In genomic region chr15:35624881-35625280, GRCh38 we compare ENCODE assay signal across 14 cellular contexts.
DNase-seq lines count a peak whose midpoint lies in the region; ATAC-seq and TF ChIP-seq lines count a peak whose summit lies in the region.
"Had no signal": no experiment of that assay in that cellular context is flagged by ENCODE, and none has a peak within 500 bp of the region (broad histone marks: within the 10 kb centered on the region; RNA-seq: fewer than 3 reads in every experiment).

No MANE protein-coding gene starts in this region.

- intact Hi-C loops in A673 (cut with micrococcal nuclease; ENCODE audit: unreplicated experiment) (no loop called here), testis (cut with DNase I; ENCODE audit: low total_unique reads) (no loop called here)

- TF ChIP-seq RAD21 in liver (IDR thresholded peaks at IDR 0.05): peak; percentile 18 to 23

- 57% methylated on average over 3 of the region's 3 CpGs for WGBS in liver
- 96 to 97% methylated on average over 3 of the region's 3 CpGs for WGBS in testis, 2 donors

- POLR2A ChIA-PET in A673 (lab: Charles Lee; ENCODE audit: low non-redundant PET): no interaction called here

- no TSS peak for BruUV-seq in A673 (replicated peaks; lab: Mats Ljungman, UMichigan)

- DNase-seq in A673 (ENCODE audit: low spot score): peak; percentile 40
- DNase-seq in M059J (ENCODE audit: low read depth): peak; percentile 57
- peak; percentile 97 for DNase-seq in choroid plexus epithelial cell (ENCODE audit: low read depth)
- no peak for DNase-seq in NCI-H187 (lab: John Stamatoyannopoulos, UW)
- no peak for DNase-seq in testis
- DNase-seq in SKM-1 (lab: John Stamatoyannopoulos, UW; ENCODE audit: unreplicated experiment): no peak
- DNase-seq: activated CD4-positive, alpha-beta T cell treated with anti-CD3 and anti-CD28 coated beads for 36 hours; activated naive CD8-positive, alpha-beta T cell treated with anti-CD3 and anti-CD28 coated beads, Interleukin-2, amount 10 ng/mL, durations not matched to agents 7 days and 5 days; naive B cell; NCI-H1105; stimulated activated CD4-positive, alpha-beta T cell treated with anti-CD3 and anti-CD28 coated beads, Interleukin-4, amount 100 ng/mL, for 4 hours had no signal

- no peak overlapping the region for H3K9ac ChIP-seq in liver (ENCODE audit: low read depth in 1 of 2, low read length in 2 of 2)

- no peak for ATAC-seq in HG02973 (IDR thresholded peaks at IDR 0.05; ENCODE audit: unreplicated experiment)
- ATAC-seq: A549; activated CD4-positive, alpha-beta T cell treated with anti-CD3 and anti-CD28 coated beads for 36 hours had no signal

- TF ChIP-seq POLR2A in testis (IDR thresholded peaks at IDR 0.05): no peak

- no peaks in the 10 kb centered on the region for H3K36me3 ChIP-seq in A673 (ENCODE audit: insufficient read depth, low read length, poor library complexity, severe bottlenecking)
- no peaks in the 10 kb centered on the region for H3K36me3 ChIP-seq in liver (ENCODE audit: control insufficient read depth in 4 of 4, insufficient read depth in 3 of 4, low read depth in 1 of 4, low read length in 3 of 4)
- no peaks in the 10 kb centered on the region for H3K36me3 ChIP-seq in testis (ENCODE audit: low read depth, missing control alignments)

- CTCF ChIA-PET in A673 (lab: Charles Lee): no interaction called here

- H3K4me3 ChIP-seq in A673 (ENCODE audit: low read depth, low read length, poor library complexity, severe bottlenecking) (no peak overlapping the region), choroid plexus epithelial cell (ENCODE audit: low read depth, low read length) (no peak overlapping the region), liver (ENCODE audit: low read depth in 1 of 3, low read length in 3 of 3) (no peak overlapping the region), testis (no peak overlapping the region)
- H3K4me3 ChIP-seq: A549 had no signal

- H3K27ac ChIP-seq in A673 (ENCODE audit: low read depth, low read length, poor library complexity, severe bottlenecking): no peak overlapping the region
- H3K27ac ChIP-seq in liver (ENCODE audit: low read depth in 1 of 2, low read length in 2 of 2): no peak overlapping the region
- H3K27ac ChIP-seq in testis: no peak overlapping the region
- H3K27ac ChIP-seq: A549 had no signal

- H3K4me1 ChIP-seq in A673 (ENCODE audit: insufficient read depth, low read length, poor library complexity, severe bottlenecking): no peaks in the 10 kb centered on the region
- H3K4me1 ChIP-seq in liver (ENCODE audit: control insufficient read depth in 4 of 4, insufficient read depth in 4 of 4, low read length in 3 of 4): peaks cover 0 to 2% (median 0%) of the 10 kb centered on the region in 4 donors
- no peaks in the 10 kb centered on the region for H3K4me1 ChIP-seq in testis
- H3K4me1 ChIP-seq: A549 had no signal

- no peaks in the 10 kb centered on the region for H3K9me3 ChIP-seq in A673 (ENCODE audit: low read depth, low read length, poor library complexity, severe bottlenecking)
- no peaks in the 10 kb centered on the region for H3K9me3 ChIP-seq in liver (ENCODE audit: control insufficient read depth in 4 of 4, low read length in 3 of 4)
- H3K9me3 ChIP-seq in testis: no peaks in the 10 kb centered on the region
- H3K9me3 ChIP-seq: A549 had no signal

- H3K27me3 ChIP-seq in A673 (replicated peaks; ENCODE audit: insufficient read depth, low read depth, low read length, poor library complexity) (no peaks in the 10 kb centered on the region), liver (ENCODE audit: control insufficient read depth in 4 of 4, insufficient read depth in 4 of 4, low read length in 3 of 4) (no peaks in the 10 kb centered on the region), testis (no peaks in the 10 kb centered on the region)

- TF ChIP-seq CTCF in A673 (conservative IDR thresholded peaks at IDR 0.05; ENCODE audit: low read depth, low read length): no peak
- no peak for TF ChIP-seq CTCF in choroid plexus epithelial cell (conservative IDR thresholded peaks at IDR 0.05; ENCODE audit: low read depth, low read length)
- no peak for TF ChIP-seq CTCF in liver (IDR thresholded peaks at IDR 0.05; ENCODE audit: low read depth, low read length, missing input control)
- no peak for TF ChIP-seq CTCF in testis (IDR thresholded peaks at IDR 0.05)

TF ChIP-seq in liver, 16 proteins besides CTCF, POLR2A, EP300 and RAD21:
- TF ChIP-seq SP1 (IDR thresholded peaks at IDR 0.05): no peak
- TF ChIP-seq GABPA (IDR thresholded peaks at IDR 0.05 in 1 of 2, conservative IDR thresholded peaks at IDR 0.05 in 1 of 2): no peak
- TF ChIP-seq MAX (IDR thresholded peaks at IDR 0.05): no peak
- TF ChIP-seq RXRA (IDR thresholded peaks at IDR 0.05): peak; percentile 11 to 53
- TF ChIP-seq, protein P1, sequence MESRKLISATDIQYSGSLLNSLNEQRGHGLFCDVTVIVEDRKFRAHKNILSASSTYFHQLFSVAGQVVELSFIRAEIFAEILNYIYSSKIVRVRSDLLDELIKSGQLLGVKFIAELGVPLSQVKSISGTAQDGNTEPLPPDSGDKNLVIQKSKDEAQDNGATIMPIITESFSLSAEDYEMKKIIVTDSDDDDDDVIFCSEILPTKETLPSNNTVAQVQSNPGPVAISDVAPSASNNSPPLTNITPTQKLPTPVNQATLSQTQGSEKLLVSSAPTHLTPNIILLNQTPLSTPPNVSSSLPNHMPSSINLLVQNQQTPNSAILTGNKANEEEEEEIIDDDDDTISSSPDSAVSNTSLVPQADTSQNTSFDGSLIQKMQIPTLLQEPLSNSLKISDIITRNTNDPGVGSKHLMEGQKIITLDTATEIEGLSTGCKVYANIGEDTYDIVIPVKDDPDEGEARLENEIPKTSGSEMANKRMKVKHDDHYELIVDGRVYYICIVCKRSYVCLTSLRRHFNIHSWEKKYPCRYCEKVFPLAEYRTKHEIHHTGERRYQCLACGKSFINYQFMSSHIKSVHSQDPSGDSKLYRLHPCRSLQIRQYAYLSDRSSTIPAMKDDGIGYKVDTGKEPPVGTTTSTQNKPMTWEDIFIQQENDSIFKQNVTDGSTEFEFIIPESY (IDR thresholded peaks at IDR 0.05): no peak
- no peak for TF ChIP-seq FOXA2 (IDR thresholded peaks at IDR 0.05)
- TF ChIP-seq JUND (IDR thresholded peaks at IDR 0.05): peak in 1 of 2 donors; percentile 63
- TF ChIP-seq, protein P2, sequence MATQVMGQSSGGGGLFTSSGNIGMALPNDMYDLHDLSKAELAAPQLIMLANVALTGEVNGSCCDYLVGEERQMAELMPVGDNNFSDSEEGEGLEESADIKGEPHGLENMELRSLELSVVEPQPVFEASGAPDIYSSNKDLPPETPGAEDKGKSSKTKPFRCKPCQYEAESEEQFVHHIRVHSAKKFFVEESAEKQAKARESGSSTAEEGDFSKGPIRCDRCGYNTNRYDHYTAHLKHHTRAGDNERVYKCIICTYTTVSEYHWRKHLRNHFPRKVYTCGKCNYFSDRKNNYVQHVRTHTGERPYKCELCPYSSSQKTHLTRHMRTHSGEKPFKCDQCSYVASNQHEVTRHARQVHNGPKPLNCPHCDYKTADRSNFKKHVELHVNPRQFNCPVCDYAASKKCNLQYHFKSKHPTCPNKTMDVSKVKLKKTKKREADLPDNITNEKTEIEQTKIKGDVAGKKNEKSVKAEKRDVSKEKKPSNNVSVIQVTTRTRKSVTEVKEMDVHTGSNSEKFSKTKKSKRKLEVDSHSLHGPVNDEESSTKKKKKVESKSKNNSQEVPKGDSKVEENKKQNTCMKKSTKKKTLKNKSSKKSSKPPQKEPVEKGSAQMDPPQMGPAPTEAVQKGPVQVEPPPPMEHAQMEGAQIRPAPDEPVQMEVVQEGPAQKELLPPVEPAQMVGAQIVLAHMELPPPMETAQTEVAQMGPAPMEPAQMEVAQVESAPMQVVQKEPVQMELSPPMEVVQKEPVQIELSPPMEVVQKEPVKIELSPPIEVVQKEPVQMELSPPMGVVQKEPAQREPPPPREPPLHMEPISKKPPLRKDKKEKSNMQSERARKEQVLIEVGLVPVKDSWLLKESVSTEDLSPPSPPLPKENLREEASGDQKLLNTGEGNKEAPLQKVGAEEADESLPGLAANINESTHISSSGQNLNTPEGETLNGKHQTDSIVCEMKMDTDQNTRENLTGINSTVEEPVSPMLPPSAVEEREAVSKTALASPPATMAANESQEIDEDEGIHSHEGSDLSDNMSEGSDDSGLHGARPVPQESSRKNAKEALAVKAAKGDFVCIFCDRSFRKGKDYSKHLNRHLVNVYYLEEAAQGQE (IDR thresholded peaks at IDR 0.05): peak; percentile 21
- TF ChIP-seq EGR1 (IDR thresholded peaks at IDR 0.05; ENCODE audit: low read depth in 2 of 2): no peak
- TF ChIP-seq HNF4A (conservative IDR thresholded peaks at IDR 0.05): peak; percentile 35 to 63
- no peak for TF ChIP-seq TAF1 (conservative IDR thresholded peaks at IDR 0.05)
- TF ChIP-seq ATF3 (IDR thresholded peaks at IDR 0.05): no peak
- peak; percentile 39 for TF ChIP-seq YY1 (IDR thresholded peaks at IDR 0.05)
- no peak for TF ChIP-seq HNF4G (IDR thresholded peaks at IDR 0.05)
- TF ChIP-seq FOXA1 (IDR thresholded peaks at IDR 0.05): no peak
- no peak for TF ChIP-seq NR2F2 (IDR thresholded peaks at IDR 0.05)

Comparison
In these comparisons a context has a peak if more than half of its experiments do, and no peak if none do; other contexts are left out.
1. DNase-seq: peak in A673 (single experiment), M059J (single experiment) and choroid plexus epithelial cell (single experiment); none in NCI-H187 (0 of 2), testis (single experiment) and SKM-1 (single experiment).